In the genomic region with DNA sequence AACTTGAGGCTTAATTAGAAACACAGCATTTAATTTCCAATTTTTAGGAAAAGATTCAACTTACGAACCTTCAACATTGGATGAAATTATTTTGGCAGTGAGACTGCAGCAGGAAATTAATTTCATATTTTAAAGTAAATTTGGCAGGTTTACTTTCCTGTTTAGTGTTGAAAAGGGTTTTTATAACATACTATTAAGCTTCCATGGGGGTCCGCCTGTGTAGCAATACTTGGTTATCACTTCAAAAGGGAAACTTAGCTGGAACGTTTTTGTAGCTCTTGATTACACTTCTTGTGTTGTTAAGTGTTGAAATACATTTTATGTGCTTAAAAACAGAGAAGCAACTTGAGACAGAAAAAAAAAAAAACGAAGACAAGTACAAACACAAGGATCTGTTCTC, we compare ENCODE assay signal across 26 cellular contexts.
"Had no signal": no experiment of that assay in that cellular context is flagged by ENCODE, and none has a peak within 500 bp of the region (broad histone marks: within the 10 kb centered on the region; RNA-seq: fewer than 3 reads in every experiment).

No MANE protein-coding gene starts in this region.

- H3K9me3 ChIP-seq: gastroesophageal sphincter, heart left ventricle, neutrophil, right atrium auricular region, testis, tibial artery, upper lobe of right lung, uterus had no signal

- H3K4me1 ChIP-seq: foreskin keratinocyte, gastroesophageal sphincter, heart left ventricle, parathyroid adenoma, right atrium auricular region, testis, tibial artery, upper lobe of right lung, uterus had no signal

- H3K36me3 ChIP-seq: gastroesophageal sphincter, heart left ventricle, neutrophil, right atrium auricular region, tibial artery, upper lobe of right lung, uterus had no signal

- H3K4me2 ChIP-seq: hepatocyte had no signal

- H3K4me3 ChIP-seq: dorsolateral prefrontal cortex, gastroesophageal sphincter, heart left ventricle, hepatocyte, lung, right atrium auricular region, testis, tibial artery, upper lobe of right lung, uterus had no signal

- DNase-seq: dorsolateral prefrontal cortex; effector CD4-positive, alpha-beta T cell; heart left ventricle; kidney; naive thymus-derived CD8-positive, alpha-beta T cell; nephron progenitor cell; stimulated activated CD4-positive, alpha-beta T cell treated with anti-CD3 and anti-CD28 coated beads, Interleukin-2, amount 100 ng/mL, for 24 hours; stimulated activated CD4-positive, alpha-beta T cell treated with anti-CD3 and anti-CD28 coated beads, Interleukin-4, amount 100 ng/mL, for 24 hours; stimulated activated naive CD8-positive, alpha-beta T cell treated with anti-CD3 and anti-CD28 coated beads, Interleukin-15, Interleukin-2, amounts not matched to agents 100 U/mL and 50 U/mL, for 24 hours; substantia nigra; testis; tibial artery; upper lobe of right lung; uterus had no signal

- H3K27me3 ChIP-seq: dorsolateral prefrontal cortex, foreskin keratinocyte, gastroesophageal sphincter, heart left ventricle, hepatocyte, neutrophil, right atrium auricular region, testis, tibial artery, upper lobe of right lung, uterus had no signal

- H3K9ac ChIP-seq: parathyroid adenoma had no signal

- H3K79me2 ChIP-seq: hepatocyte, parathyroid adenoma had no signal

- H2AFZ ChIP-seq: hepatocyte, parathyroid adenoma had no signal

- H3K27ac ChIP-seq: dorsolateral prefrontal cortex, epithelial cell of prostate, foreskin keratinocyte, gastroesophageal sphincter, heart left ventricle, hepatocyte, neutrophil, parathyroid adenoma, right atrium auricular region, testis, tibial artery, upper lobe of right lung, uterus had no signal

- ATAC-seq: esophagus mucosa; foreskin keratinocyte; gastroesophageal sphincter; heart left ventricle; left lobe of liver; naive thymus-derived CD8-positive, alpha-beta T cell; sciatic nerve; stimulated activated memory B cell treated with anti-CD40 and anti-IgM and Interleukin-4, amounts not matched to agents 10 μg/mL and 1 μg/mL and 100 μg/mL, for 72 hours; stimulated activated naive CD8-positive, alpha-beta T cell treated with anti-CD3 and anti-CD28 coated beads, Interleukin-15, Interleukin-2, amounts not matched to agents 100 U/mL and 50 U/mL, for 24 hours; upper lobe of right lung had no signal
